Comparison of ENCODE assay signal across 8 cellular contexts in genomic region chr9:131627846-131628820, GRCh38.
A peak's percentile ranks its signal among the peaks of the same experiment; 100 is the strongest.
DNase-seq lines count a peak whose midpoint lies in the region; ATAC-seq and TF ChIP-seq lines count a peak whose summit lies in the region.

No MANE protein-coding gene starts in this region.

- ATAC-seq in HG03108 (IDR thresholded peaks at IDR 0.05; ENCODE audit: unreplicated experiment): peak; percentile 42
- ATAC-seq in activated CD8-positive, alpha-beta memory T cell treated with anti-CD3 and anti-CD28 coated beads, Interleukin-2, amount 10 ng/mL, durations not matched to agents 7 days and 5 days: peak; percentile 84

- intact Hi-C loops in Caco-2 (cut with micrococcal nuclease; ENCODE audit: unreplicated experiment): no loop called here

- H3K4me1 ChIP-seq in BLaER1 treated with 17β-estradiol and CSF1 and Interleukin-3, amounts not matched to agents 10 nM and 100 nM: peaks cover 52 to 100% (median 92%) of the 10 kb centered on the region in 10 experiments
- no peaks in the 10 kb centered on the region for H3K4me1 ChIP-seq in Caco-2

- H3K4me2 ChIP-seq in BLaER1 treated with 17β-estradiol and CSF1 and Interleukin-3, amounts not matched to agents 10 nM and 100 nM: peak overlapping the region; percentile 31 to 91 (median 72)

- peaks cover 0 to 4% (median 0%) of the 10 kb centered on the region in 11 experiments; a peak in 5 of 22 replicates for H3K9me3 ChIP-seq in BLaER1 treated with 17β-estradiol and CSF1 and Interleukin-3, amounts not matched to agents 10 nM and 100 nM (replicated peaks in 1 of 11)
- no peaks in the 10 kb centered on the region for H3K9me3 ChIP-seq in Caco-2

- H3K27me3 ChIP-seq in BLaER1 treated with 17β-estradiol and CSF1 and Interleukin-3, amounts not matched to agents 10 nM and 100 nM: no peaks in the 10 kb centered on the region
- no peaks in the 10 kb centered on the region for H3K27me3 ChIP-seq in Caco-2 (replicated peaks; ENCODE audit: control insufficient read depth, insufficient read depth, low read length)

- H3K4me1 Mint-ChIP-seq in activated CD8-positive, alpha-beta memory T cell treated with anti-CD3 and anti-CD28 coated beads, Interleukin-2, amount 10 ng/mL, durations not matched to agents 7 days and 5 days: peaks cover 83% of the 10 kb centered on the region
- H3K4me1 Mint-ChIP-seq in Caco-2 (ENCODE audit: low read depth, unreplicated experiment): no peaks in the 10 kb centered on the region

- no TSS peak for BruUV-seq in Caco-2 (replicated peaks; lab: Mats Ljungman, UMichigan)

- peak overlapping the region; percentile 58 for H3K4me3 Mint-ChIP-seq in activated CD8-positive, alpha-beta memory T cell treated with anti-CD3 and anti-CD28 coated beads, Interleukin-2, amount 10 ng/mL, durations not matched to agents 7 days and 5 days
- no peak overlapping the region for H3K4me3 Mint-ChIP-seq in Caco-2 (ENCODE audit: unreplicated experiment)

- POLR2A ChIA-PET in Caco-2 (lab: Charles Lee): no interaction called here

- DNase-seq in activated CD8-positive, alpha-beta memory T cell treated with anti-CD3 and anti-CD28 coated beads, Interleukin-2, amount 10 ng/mL, durations not matched to agents 7 days and 5 days: peak; percentile 93
- DNase-seq in glomerular visceral epithelial cell (ENCODE audit: extremely low spot score): peak; percentile 72
- DNase-seq in stimulated activated CD4-positive, alpha-beta T cell treated with anti-CD3 and anti-CD28 coated beads, Interleukin-4, amount 100 ng/mL, for 1 hour: peak; percentile 13
- no peak for DNase-seq in Caco-2
- DNase-seq in HCEC 1CT: no peak
- no peak for DNase-seq in SKM-1 (lab: John Stamatoyannopoulos, UW; ENCODE audit: unreplicated experiment)

- H3K9me3 Mint-ChIP-seq in activated CD8-positive, alpha-beta memory T cell treated with anti-CD3 and anti-CD28 coated beads, Interleukin-2, amount 10 ng/mL, durations not matched to agents 7 days and 5 days (ENCODE audit: low read depth): no peaks in the 10 kb centered on the region
- H3K9me3 Mint-ChIP-seq in Caco-2 (ENCODE audit: unreplicated experiment): no peaks in the 10 kb centered on the region

- CTCF ChIA-PET in activated CD8-positive, alpha-beta memory T cell treated with anti-CD3 and anti-CD28 coated beads, Interleukin-2, amount 10 ng/mL, durations not matched to agents 7 days and 5 days (lab: Charles Lee): interaction anchor here (1.0 to 3.9 kb wide), 14 partner anchors 15 to 279 kb away, joined by 3 to 29 read pairs (median 11); partner anchors contain the start of gene RAPGEF1
- CTCF ChIA-PET in Caco-2 (lab: Charles Lee): no interaction called here

- peak overlapping the region; percentile 20 to 89 (median 57); a peak in 19 of 22 replicates for H3K9ac ChIP-seq in BLaER1 treated with 17β-estradiol and CSF1 and Interleukin-3, amounts not matched to agents 10 nM and 100 nM

- H4K20me1 ChIP-seq in BLaER1 treated with 17β-estradiol and CSF1 and Interleukin-3, amounts not matched to agents 10 nM and 100 nM: peaks cover 0 to 55% (median 0%) of the 10 kb centered on the region in 11 experiments; a peak in 4 of 22 replicates

- H3K36me3 Mint-ChIP-seq in activated CD8-positive, alpha-beta memory T cell treated with anti-CD3 and anti-CD28 coated beads, Interleukin-2, amount 10 ng/mL, durations not matched to agents 7 days and 5 days: peaks cover 67% of the 10 kb centered on the region
- H3K36me3 Mint-ChIP-seq in Caco-2 (ENCODE audit: insufficient read depth, unreplicated experiment): peaks cover 44% of the 10 kb centered on the region

- H3K36me3 ChIP-seq in BLaER1 treated with 17β-estradiol and CSF1 and Interleukin-3, amounts not matched to agents 10 nM and 100 nM: peaks cover 50 to 97% (median 75%) of the 10 kb centered on the region in 11 experiments
- H3K36me3 ChIP-seq in Caco-2 (ENCODE audit: control insufficient read depth, insufficient read depth, low read length): peaks cover 1% of the 10 kb centered on the region; the same call in 1 of the 2 replicates

- no peaks in the 10 kb centered on the region for H3K27me3 Mint-ChIP-seq in activated CD8-positive, alpha-beta memory T cell treated with anti-CD3 and anti-CD28 coated beads, Interleukin-2, amount 10 ng/mL, durations not matched to agents 7 days and 5 days
- H3K27me3 Mint-ChIP-seq in Caco-2 (ENCODE audit: insufficient read depth, unreplicated experiment): no peaks in the 10 kb centered on the region

- peak overlapping the region; percentile 91 for H3K27ac Mint-ChIP-seq in activated CD8-positive, alpha-beta memory T cell treated with anti-CD3 and anti-CD28 coated beads, Interleukin-2, amount 10 ng/mL, durations not matched to agents 7 days and 5 days
- no peak overlapping the region for H3K27ac Mint-ChIP-seq in Caco-2 (ENCODE audit: unreplicated experiment)

- H3K27ac ChIP-seq in BLaER1 treated with 17β-estradiol and CSF1 and Interleukin-3, amounts not matched to agents 10 nM and 100 nM: peak overlapping the region; percentile 49 to 97 (median 74)

- H3K4me3 ChIP-seq in BLaER1 treated with 17β-estradiol and CSF1 and Interleukin-3, amounts not matched to agents 10 nM and 100 nM: no peak overlapping the region
- no peak overlapping the region for H3K4me3 ChIP-seq in Caco-2 (ENCODE audit: low read depth, low read length)

- TF ChIP-seq CTCF in Caco-2 (IDR thresholded peaks at IDR 0.05; ENCODE audit: insufficient read depth in 1 of 2, low read depth in 1 of 2, low read length in 1 of 2, severe bottlenecking in 1 of 2, unreplicated experiment in 1 of 2): no peak

Comparison
In these comparisons a context has a peak if more than half of its experiments do, and no peak if none do; other contexts are left out.
1. DNase-seq: peak in activated CD8-positive, alpha-beta memory T cell treated with anti-CD3 and anti-CD28 coated beads, Interleukin-2, amount 10 ng/mL, durations not matched to agents 7 days and 5 days (single experiment), glomerular visceral epithelial cell (single experiment) and stimulated activated CD4-positive, alpha-beta T cell treated with anti-CD3 and anti-CD28 coated beads, Interleukin-4, amount 100 ng/mL, for 1 hour (single experiment); none in Caco-2 (0 of 2), HCEC 1CT (single experiment) and SKM-1 (single experiment).